In genomic region chr19:21474671-21475181, GRCh38 we compare ENCODE assay signal across 8 cellular contexts. TPM values are rescaled to one million over a fixed set of nuclear protein-coding genes. Genes with fewer than 3 reads are reported as not detected.
A peak's percentile ranks its signal among the peaks of the same experiment; 100 is the strongest.
DNase-seq lines count a peak whose midpoint lies in the region; ATAC-seq, FAIRE-seq and TF ChIP-seq lines count a peak whose summit lies in the region.

No MANE protein-coding gene starts in this region.

- no peaks in the 10 kb centered on the region for H3K27me3 ChIP-seq in ascending aorta
- H3K27me3 ChIP-seq in upper lobe of right lung, result peaks cover 10% of the 10 kb centered on the region

- peak; percentile 100 for ATAC-seq in T-helper 17 cell
- ATAC-seq in upper lobe of right lung, result peak; percentile 97

- intact Hi-C loops in ascending aorta (cut with DNase I), result no loop called here
- intact Hi-C loops in upper lobe of right lung (cut with DNase I), result no loop called here

- DNase-seq in GM20000 (ENCODE audit: low spot score), result peak; percentile 76
- peak; percentile 44 to 72 (median 61) for DNase-seq in T-helper 17 cell
- peak; percentile 25 to 84 for DNase-seq in ascending aorta (ENCODE audit: low spot score in 2 of 2)
- DNase-seq in hypothalamus (lab: John Stamatoyannopoulos, UW), result peak in 50 of 51 donors; percentile 11 to 87 (median 66)
- DNase-seq in retina, result peak; percentile 98
- peak; percentile 85 for DNase-seq in upper lobe of right lung
- DNase-seq in NK-92 treated with Interleukin-12 subunit alpha and Interleukin-12 subunit beta, amount 100 ng/mL, for 24 hours (lab: John Stamatoyannopoulos, UW), result no peak
- DNase-seq in RCC 7860 (ENCODE audit: low spot score), result no peak

- peak overlapping the region; percentile 48 to 71 for H3K4me3 ChIP-seq in ascending aorta
- peak overlapping the region; percentile 51 for H3K4me3 ChIP-seq in upper lobe of right lung

- H3K4me3 Mint-ChIP-seq in T-helper 17 cell, result peak overlapping the region; percentile 72

- peaks cover 2% of the 10 kb centered on the region for H3K4me1 Mint-ChIP-seq in T-helper 17 cell

- H3K27ac ChIP-seq in ascending aorta, result no peak overlapping the region
- no peak overlapping the region for H3K27ac ChIP-seq in upper lobe of right lung

- no peaks in the 10 kb centered on the region for H3K36me3 Mint-ChIP-seq in T-helper 17 cell (ENCODE audit: low read depth)

- H3K9me3 ChIP-seq in T-helper 17 cell (ENCODE audit: control insufficient read depth, low read length, poor library complexity, severe bottlenecking) (no peaks in the 10 kb centered on the region), ascending aorta (no peaks in the 10 kb centered on the region), upper lobe of right lung (no peaks in the 10 kb centered on the region)

- peaks cover 0 to 4% of the 10 kb centered on the region in 2 donors for H3K4me1 ChIP-seq in ascending aorta
- H3K4me1 ChIP-seq in upper lobe of right lung, result no peaks in the 10 kb centered on the region

- no peak overlapping the region for H3K27ac Mint-ChIP-seq in T-helper 17 cell

- no peaks in the 10 kb centered on the region for H3K36me3 ChIP-seq in ascending aorta
- H3K36me3 ChIP-seq in upper lobe of right lung, result no peaks in the 10 kb centered on the region

- FAIRE-seq in RCC 7860 (lab: Jason Lieb, UNC), result no peak

- no peaks in the 10 kb centered on the region for H3K27me3 Mint-ChIP-seq in T-helper 17 cell

- TF ChIP-seq CTCF in GM20000 (IDR thresholded peaks at IDR 0.05; ENCODE audit: extremely low read depth, missing control alignments) (no peak), ascending aorta (IDR thresholded peaks at IDR 0.05) (no peak), upper lobe of right lung (IDR thresholded peaks at IDR 0.05) (peak; percentile 5)

RNA-seq across cellular contexts. Expression of gene ZNF429, which starts 30.7 kb away (rescaled TPM):
- total RNA-seq in T-helper 17 cell (10 to 100 TPM; 10.7 to 12.4 TPM), ascending aorta (1.9 TPM), upper lobe of right lung (14.0 TPM)

Comparison
In these comparisons a context has a peak if more than half of its experiments do, and no peak if none do; other contexts are left out.
1. DNase-seq: peak in GM20000 (single experiment), T-helper 17 cell (3 of 3), ascending aorta (2 of 2), hypothalamus (50 of 51), retina (single experiment) and upper lobe of right lung (single experiment); none in NK-92 treated with Interleukin-12 subunit alpha and Interleukin-12 subunit beta, amount 100 ng/mL, for 24 hours (single experiment) and RCC 7860 (single experiment).